In genomic region chr7:138785587-138786437, GRCh38 we compare ENCODE assay signal across 16 cellular contexts. TPM values are rescaled to one million over a fixed set of nuclear protein-coding genes. Genes with fewer than 3 reads are reported as not detected.
DNase-seq lines count a peak whose midpoint lies in the region; ATAC-seq and TF ChIP-seq lines count a peak whose summit lies in the region.
"Had no signal": no experiment of that assay in that cellular context is flagged by ENCODE, and none has a peak within 500 bp of the region (broad histone marks: within the 10 kb centered on the region; RNA-seq: fewer than 3 reads in every experiment).

No MANE protein-coding gene starts in this region.

- POLR2A ChIA-PET in HEK293T (lab: Yijun Ruan, JAX) (no interaction called here), A673 (lab: Charles Lee; ENCODE audit: low non-redundant PET) (no interaction called here)

- H3K27me3 ChIP-seq in neuronal stem cell (ENCODE audit: control insufficient read depth in 3 of 3, insufficient read depth in 3 of 3, low read depth in 1 of 3, low read length in 3 of 3) = no peaks in the 10 kb centered on the region
- peaks cover 2% of the 10 kb centered on the region for H3K27me3 ChIP-seq in A673 (replicated peaks; ENCODE audit: insufficient read depth, low read depth, low read length, poor library complexity)
- H3K27me3 ChIP-seq: ovary had no signal

- H2BK5ac ChIP-seq in neuronal stem cell (ENCODE audit: low read length) = no peak overlapping the region

- H3K9me3 Mint-ChIP-seq in chondrocyte (ENCODE audit: low read depth) = peaks cover 11% of the 10 kb centered on the region
- peaks cover 14% of the 10 kb centered on the region for H3K9me3 Mint-ChIP-seq in activated naive CD8-positive, alpha-beta T cell treated with anti-CD3 and anti-CD28 coated beads for 36 hours

- WGBS in neuronal stem cell (ENCODE audit: extremely low coverage in 2 of 2, insufficient read length in 2 of 2, insufficient replicate concordance in 1 of 2), 2 donors = no CpG with 5 or more reads among the region's 10 CpGs

- H4K8ac ChIP-seq in neuronal stem cell (ENCODE audit: low read depth, low read length) = peak overlapping the region; percentile 75

- H3K27ac ChIP-seq in neuronal stem cell (replicated peaks; ENCODE audit: low read length) (no peak overlapping the region), A673 (ENCODE audit: low read depth, low read length, poor library complexity, severe bottlenecking) (no peak overlapping the region)
- H3K27ac ChIP-seq: KMS-11, ovary had no signal

- H3K23ac ChIP-seq in neuronal stem cell (ENCODE audit: low read depth, low read length, poor library complexity) = no peak overlapping the region

- H3K9me3 ChIP-seq in neuronal stem cell (replicated peaks in 1 of 2; ENCODE audit: control insufficient read depth in 2 of 2, insufficient read depth in 1 of 2, low read depth in 1 of 2, low read length in 2 of 2) (no peaks in the 10 kb centered on the region), A673 (ENCODE audit: low read depth, low read length, poor library complexity, severe bottlenecking) (no peaks in the 10 kb centered on the region)

- H2BK120ac ChIP-seq in neuronal stem cell (ENCODE audit: low read depth, low read length) = no peak overlapping the region

- H3K4me1 ChIP-seq in neuronal stem cell (ENCODE audit: control insufficient read depth in 2 of 2, insufficient read depth in 1 of 2, low read depth in 1 of 2, low read length in 2 of 2) (peaks cover 0 to 4% of the 10 kb centered on the region in 2 donors), A673 (ENCODE audit: insufficient read depth, low read length, poor library complexity, severe bottlenecking) (no peaks in the 10 kb centered on the region)

- no TSS peak for BruUV-seq in A673 (replicated peaks; lab: Mats Ljungman, UMichigan)

- H3K4me3 Mint-ChIP-seq in chondrocyte (ENCODE audit: unreplicated experiment) = peak overlapping the region; percentile 11
- H3K4me3 Mint-ChIP-seq in activated naive CD8-positive, alpha-beta T cell treated with anti-CD3 and anti-CD28 coated beads for 36 hours = no peak overlapping the region
- H3K4me3 Mint-ChIP-seq: activated naive CD8-positive, alpha-beta T cell; CD4-positive, alpha-beta memory T cell; stimulated activated naive B cell treated with anti-CD40 and anti-IgM and Interleukin-4, amounts not matched to agents 10 μg/mL and 1 μg/mL and 100 μg/mL, for 72 hours had no signal

- H3K36me3 Mint-ChIP-seq in chondrocyte (ENCODE audit: low read depth) = peaks cover 4% of the 10 kb centered on the region
- H3K36me3 Mint-ChIP-seq in activated naive CD8-positive, alpha-beta T cell treated with anti-CD3 and anti-CD28 coated beads for 36 hours = no peaks in the 10 kb centered on the region

- H3K18ac ChIP-seq in neuronal stem cell (ENCODE audit: low read length) = peak overlapping the region; percentile 18

- H3K4ac ChIP-seq in neuronal stem cell (ENCODE audit: low read length) = no peak overlapping the region

- H2AFZ ChIP-seq in neuronal stem cell (ENCODE audit: low read length) = no peak overlapping the region

- H3K36me3 ChIP-seq in neuronal stem cell (replicated peaks in 1 of 2; ENCODE audit: control insufficient read depth in 2 of 2, insufficient read depth in 2 of 2, low read length in 2 of 2) (no peaks in the 10 kb centered on the region), A673 (ENCODE audit: insufficient read depth, low read length, poor library complexity, severe bottlenecking) (no peaks in the 10 kb centered on the region)
- H3K36me3 ChIP-seq: ovary had no signal

- H3K4me3 ChIP-seq in neuronal stem cell (ENCODE audit: low read length in 2 of 2) (no peak overlapping the region), A673 (ENCODE audit: low read depth, low read length, poor library complexity, severe bottlenecking) (no peak overlapping the region)
- H3K4me3 ChIP-seq: ovary had no signal

- peak; percentile 48 for TF ChIP-seq CTCF in chondrocyte (IDR thresholded peaks at IDR 0.05)
- no peak for TF ChIP-seq CTCF in A673 (conservative IDR thresholded peaks at IDR 0.05; ENCODE audit: low read depth, low read length)

- H2BK12ac ChIP-seq in neuronal stem cell (ENCODE audit: low read length) = no peak overlapping the region

- DNase-seq in COLO829 (ENCODE audit: low spot score) = peak; percentile 51
- DNase-seq in M059J (ENCODE audit: low read depth) = peak; percentile 64
- no peak for DNase-seq in chondrocyte (ENCODE audit: low spot score)
- DNase-seq in neuronal stem cell (ENCODE audit: low spot score) = no peak
- no peak for DNase-seq in HEK293T (ENCODE audit: extremely low spot score)
- no peak for DNase-seq in activated naive CD8-positive, alpha-beta T cell treated with anti-CD3 and anti-CD28 coated beads for 36 hours
- no peak for DNase-seq in A673 (ENCODE audit: low spot score)
- DNase-seq: CD4-positive, alpha-beta memory T cell; head of caudate nucleus; left ventricle myocardium superior; ovary; stimulated activated naive B cell treated with anti-CD40 and anti-IgM and Interleukin-4, amounts not matched to agents 10 μg/mL and 1 μg/mL and 100 μg/mL, for 72 hours had no signal

- CTCF ChIA-PET in HEK293T (lab: Yijun Ruan, JAX) (no interaction called here), A673 (lab: Charles Lee) (interaction anchor here (0.7 kb wide), 1 partner anchor 231 kb away, joined by 4 read pairs; no protein-coding TSS in a partner anchor)

- H3K14ac ChIP-seq in neuronal stem cell (ENCODE audit: low read length) = no peak overlapping the region

- no peak for ATAC-seq in HG03135 (IDR thresholded peaks at IDR 0.05; ENCODE audit: unreplicated experiment)
- ATAC-seq: left ventricle myocardium superior; stimulated activated naive B cell treated with anti-CD40 and anti-IgM and Interleukin-4, amounts not matched to agents 10 μg/mL and 1 μg/mL and 100 μg/mL, for 72 hours had no signal

- H3K4me2 ChIP-seq in neuronal stem cell (ENCODE audit: insufficient read depth, low read length, poor library complexity, severe bottlenecking) = no peak overlapping the region
- H3K4me2 ChIP-seq: KMS-11 had no signal

- H3K4me1 Mint-ChIP-seq in chondrocyte (ENCODE audit: low read depth) = peaks cover 26% of the 10 kb centered on the region
- no peaks in the 10 kb centered on the region for H3K4me1 Mint-ChIP-seq in activated naive CD8-positive, alpha-beta T cell treated with anti-CD3 and anti-CD28 coated beads for 36 hours
- H3K4me1 Mint-ChIP-seq: stimulated activated naive B cell treated with anti-CD40 and anti-IgM and Interleukin-4, amounts not matched to agents 10 μg/mL and 1 μg/mL and 100 μg/mL, for 72 hours had no signal

- H3K9ac ChIP-seq in neuronal stem cell (ENCODE audit: low read depth, low read length, poor library complexity) = no peak overlapping the region
- H3K9ac ChIP-seq: KMS-11 had no signal

- H4K91ac ChIP-seq in neuronal stem cell (ENCODE audit: low read depth, low read length, poor library complexity) = no peak overlapping the region

- no peak overlapping the region for H2AK5ac ChIP-seq in neuronal stem cell (ENCODE audit: low read depth, low read length)

- no peak overlapping the region for H2BK15ac ChIP-seq in neuronal stem cell (ENCODE audit: low read length)

- no peaks in the 10 kb centered on the region for H3K27me3 Mint-ChIP-seq in chondrocyte (ENCODE audit: low read depth)
- H3K27me3 Mint-ChIP-seq in activated naive CD8-positive, alpha-beta T cell treated with anti-CD3 and anti-CD28 coated beads for 36 hours = no peaks in the 10 kb centered on the region
- H3K27me3 Mint-ChIP-seq: activated naive CD8-positive, alpha-beta T cell had no signal

- peak overlapping the region; percentile 82 for H3K27ac Mint-ChIP-seq in chondrocyte (ENCODE audit: unreplicated experiment)
- no peak overlapping the region for H3K27ac Mint-ChIP-seq in activated naive CD8-positive, alpha-beta T cell treated with anti-CD3 and anti-CD28 coated beads for 36 hours
- H3K27ac Mint-ChIP-seq: activated naive CD8-positive, alpha-beta T cell; stimulated activated naive B cell treated with anti-CD40 and anti-IgM and Interleukin-4, amounts not matched to agents 10 μg/mL and 1 μg/mL and 100 μg/mL, for 72 hours had no signal

- intact Hi-C loops in A673 (cut with micrococcal nuclease; ENCODE audit: unreplicated experiment) = no loop called here

- H3K79me1 ChIP-seq in neuronal stem cell (ENCODE audit: low read depth, low read length) = peaks cover 2% of the 10 kb centered on the region

TF ChIP-seq in HEK293T, 16 proteins besides CTCF, POLR2A, EP300 and RAD21:
- no peak for TF ChIP-seq SUZ12 (IDR thresholded peaks at IDR 0.05)
- TF ChIP-seq SP1 (IDR thresholded peaks at IDR 0.05) = no peak
- TF ChIP-seq FOXA1 (IDR thresholded peaks at IDR 0.05) = no peak
- TF ChIP-seq LEF1 (IDR thresholded peaks at IDR 0.05; ENCODE audit: borderline replicate concordance) = no peak
- no peak for TF ChIP-seq TARDBP (IDR thresholded peaks at IDR 0.05)
- no peak for TF ChIP-seq ZNF384 (IDR thresholded peaks at IDR 0.05)
- no peak for TF ChIP-seq HDGF (IDR thresholded peaks at IDR 0.05; ENCODE audit: borderline replicate concordance)
- TF ChIP-seq PKNOX1 (IDR thresholded peaks at IDR 0.05) = no peak
- TF ChIP-seq FOXK2 (IDR thresholded peaks at IDR 0.05) = no peak
- TF ChIP-seq ARNT (IDR thresholded peaks at IDR 0.05) = no peak

RNA-seq across cellular contexts. Expression of gene TMEM213, which starts 12.0 kb away (rescaled TPM):
- not detected in 2 replicates for total RNA-seq in M059J (2014; rRNA removed; shearing (Covaris generic))
- total RNA-seq in chondrocyte = not detected in 3 replicates
- not detected for polyA plus RNA-seq in neuronal stem cell (2013, experiment 1 of 2)
- polyA plus RNA-seq in neuronal stem cell (2013, experiment 2 of 2) = not detected
- not detected for total RNA-seq in activated naive CD8-positive, alpha-beta T cell treated with anti-CD3 and anti-CD28 coated beads for 36 hours
- not detected in 2 replicates for total RNA-seq in A673 (2021)
- total RNA-seq: CD4-positive, alpha-beta memory T cell; left ventricle myocardium superior; OCI-LY7; ovary had no signal
- polyA plus RNA-seq: CD4-positive, alpha-beta memory T cell; ovary had no signal

RNA-seq across cellular contexts. Expression of gene ATP6V0A4, which starts 12.2 kb away (rescaled TPM):
- total RNA-seq in M059J (2014; rRNA removed; shearing (Covaris generic)) = 0.20 and 0.91 TPM in 2 replicates
- 0.35 to 0.70 TPM (median 0.51 TPM) in 3 replicates for total RNA-seq in chondrocyte
- 0.04 TPM for polyA plus RNA-seq in neuronal stem cell (2013, experiment 1 of 2)
- polyA plus RNA-seq in neuronal stem cell (2013, experiment 2 of 2) = 0.08 TPM
- not detected for total RNA-seq in activated naive CD8-positive, alpha-beta T cell treated with anti-CD3 and anti-CD28 coated beads for 36 hours
- total RNA-seq in A673 (2021) = not detected in 2 replicates
- total RNA-seq: CD4-positive, alpha-beta memory T cell; left ventricle myocardium superior; OCI-LY7; ovary had no signal
- polyA plus RNA-seq: CD4-positive, alpha-beta memory T cell had no signal

Comparison
In these comparisons a context has a peak if more than half of its experiments do, and no peak if none do; other contexts are left out.
1. DNase-seq: peak in COLO829 (single experiment) and M059J (single experiment); none in chondrocyte (single experiment), neuronal stem cell (single experiment), HEK293T (single experiment), activated naive CD8-positive, alpha-beta T cell treated with anti-CD3 and anti-CD28 coated beads for 36 hours (single experiment) and A673 (single experiment).